In genomic region chr9:129337287-129338140, GRCh38 we compare ENCODE assay signal across 1 cellular context.
TF ChIP-seq lines count a peak whose summit lies in the region.

No MANE protein-coding gene starts in this region.

TF ChIP-seq in IMR-90, 13 proteins besides CTCF, POLR2A, EP300 and RAD21 (continued from another document):
- TF ChIP-seq ELK1 (IDR thresholded peaks at IDR 0.05; ENCODE audit: borderline replicate concordance, low read depth, low read length) (no peak), NFE2L2 (IDR thresholded peaks at IDR 0.05; ENCODE audit: low read depth, low read length) (no peak), USF2 (IDR thresholded peaks at IDR 0.05; ENCODE audit: low read depth, low read length) (no peak), MXI1 (IDR thresholded peaks at IDR 0.05; ENCODE audit: borderline replicate concordance, low read depth, low read length) (no peak), RCOR1 (IDR thresholded peaks at IDR 0.05; ENCODE audit: insufficient replicate concordance, low read length) (no peak), RFX5 (IDR thresholded peaks at IDR 0.05; ENCODE audit: low read depth, low read length) (no peak), CEBPB (IDR thresholded peaks at IDR 0.05; ENCODE audit: low read depth, low read length) (no peak)
